In the genomic region with DNA sequence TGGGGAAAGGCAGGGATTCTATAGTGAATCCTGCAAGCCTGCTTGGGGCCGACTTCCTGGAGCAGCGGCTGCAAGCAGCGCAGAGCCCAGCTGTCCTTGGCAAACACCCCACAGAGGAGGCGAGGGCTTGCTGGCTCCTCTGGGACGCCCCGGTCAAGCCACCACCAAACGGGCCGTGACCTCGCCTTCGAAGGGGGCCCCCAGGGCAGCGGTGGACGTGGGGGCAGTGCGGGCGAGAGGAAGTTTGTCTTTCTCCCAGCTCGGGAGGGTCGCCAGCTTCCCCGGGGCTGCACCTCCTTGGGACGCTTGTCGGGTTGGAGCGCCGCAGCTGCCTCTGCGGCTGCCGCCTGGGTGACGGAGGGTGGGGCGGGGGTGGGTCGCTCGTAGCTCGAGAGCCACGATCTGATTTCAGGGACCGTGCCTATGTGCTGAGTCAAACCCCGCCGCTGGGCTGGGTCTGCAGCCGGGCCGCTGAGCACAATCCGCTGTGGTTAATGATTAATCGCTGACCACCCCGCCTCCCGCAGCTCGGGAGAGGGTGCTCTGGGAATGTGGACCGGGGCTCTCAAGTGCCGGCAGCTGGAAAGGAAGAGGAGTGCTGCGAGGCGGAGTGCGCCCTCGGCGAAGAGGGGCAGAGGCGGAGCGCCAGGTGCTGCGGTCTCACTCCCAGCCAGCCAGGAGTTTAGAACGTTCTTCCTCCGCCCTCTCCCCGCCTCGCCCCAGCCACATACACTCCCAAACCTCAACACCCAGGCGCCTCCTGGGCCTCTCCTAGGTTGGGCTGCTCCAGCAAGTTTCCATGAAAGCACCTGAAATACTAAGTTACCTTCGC, we compare ENCODE assay signal across 1 cellular context.
TF ChIP-seq lines count a peak whose summit lies in the region.

A gene (plus strand): TSS at position 726 of the 832 bp plus-strand sequence.

TF ChIP-seq in HepG2, 621 proteins besides CTCF, POLR2A, EP300 and RAD21 (continued from another document and continues in another):
- TF ChIP-seq ZNF772 (CRISPR knock-in tag; IDR thresholded peaks at IDR 0.05): no peak
- TF ChIP-seq, protein P1, sequence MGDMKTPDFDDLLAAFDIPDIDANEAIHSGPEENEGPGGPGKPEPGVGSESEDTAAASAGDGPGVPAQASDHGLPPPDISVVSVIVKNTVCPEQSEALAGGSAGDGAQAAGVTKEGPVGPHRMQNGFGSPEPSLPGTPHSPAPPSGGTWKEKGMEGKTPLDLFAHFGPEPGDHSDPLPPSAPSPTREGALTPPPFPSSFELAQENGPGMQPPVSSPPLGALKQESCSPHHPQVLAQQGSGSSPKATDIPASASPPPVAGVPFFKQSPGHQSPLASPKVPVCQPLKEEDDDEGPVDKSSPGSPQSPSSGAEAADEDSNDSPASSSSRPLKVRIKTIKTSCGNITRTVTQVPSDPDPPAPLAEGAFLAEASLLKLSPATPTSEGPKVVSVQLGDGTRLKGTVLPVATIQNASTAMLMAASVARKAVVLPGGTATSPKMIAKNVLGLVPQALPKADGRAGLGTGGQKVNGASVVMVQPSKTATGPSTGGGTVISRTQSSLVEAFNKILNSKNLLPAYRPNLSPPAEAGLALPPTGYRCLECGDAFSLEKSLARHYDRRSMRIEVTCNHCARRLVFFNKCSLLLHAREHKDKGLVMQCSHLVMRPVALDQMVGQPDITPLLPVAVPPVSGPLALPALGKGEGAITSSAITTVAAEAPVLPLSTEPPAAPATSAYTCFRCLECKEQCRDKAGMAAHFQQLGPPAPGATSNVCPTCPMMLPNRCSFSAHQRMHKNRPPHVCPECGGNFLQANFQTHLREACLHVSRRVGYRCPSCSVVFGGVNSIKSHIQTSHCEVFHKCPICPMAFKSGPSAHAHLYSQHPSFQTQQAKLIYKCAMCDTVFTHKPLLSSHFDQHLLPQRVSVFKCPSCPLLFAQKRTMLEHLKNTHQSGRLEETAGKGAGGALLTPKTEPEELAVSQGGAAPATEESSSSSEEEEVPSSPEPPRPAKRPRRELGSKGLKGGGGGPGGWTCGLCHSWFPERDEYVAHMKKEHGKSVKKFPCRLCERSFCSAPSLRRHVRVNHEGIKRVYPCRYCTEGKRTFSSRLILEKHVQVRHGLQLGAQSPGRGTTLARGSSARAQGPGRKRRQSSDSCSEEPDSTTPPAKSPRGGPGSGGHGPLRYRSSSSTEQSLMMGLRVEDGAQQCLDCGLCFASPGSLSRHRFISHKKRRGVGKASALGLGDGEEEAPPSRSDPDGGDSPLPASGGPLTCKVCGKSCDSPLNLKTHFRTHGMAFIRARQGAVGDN (CRISPR knock-in tag; IDR thresholded peaks at IDR 0.05): peak; percentile 83
- TF ChIP-seq NCOA2 (CRISPR knock-in tag; IDR thresholded peaks at IDR 0.05): peak; percentile 57; the same call in 1 of the 2 replicates
- TF ChIP-seq MLLT10 (CRISPR knock-in tag; IDR thresholded peaks at IDR 0.05): no peak
- no peak for TF ChIP-seq FOXC1 (CRISPR knock-in tag; IDR thresholded peaks at IDR 0.05; ENCODE audit: borderline replicate concordance)
- TF ChIP-seq CHD2 (IDR thresholded peaks at IDR 0.05; ENCODE audit: low read depth, low read length): no peak
- TF ChIP-seq, protein P2, sequence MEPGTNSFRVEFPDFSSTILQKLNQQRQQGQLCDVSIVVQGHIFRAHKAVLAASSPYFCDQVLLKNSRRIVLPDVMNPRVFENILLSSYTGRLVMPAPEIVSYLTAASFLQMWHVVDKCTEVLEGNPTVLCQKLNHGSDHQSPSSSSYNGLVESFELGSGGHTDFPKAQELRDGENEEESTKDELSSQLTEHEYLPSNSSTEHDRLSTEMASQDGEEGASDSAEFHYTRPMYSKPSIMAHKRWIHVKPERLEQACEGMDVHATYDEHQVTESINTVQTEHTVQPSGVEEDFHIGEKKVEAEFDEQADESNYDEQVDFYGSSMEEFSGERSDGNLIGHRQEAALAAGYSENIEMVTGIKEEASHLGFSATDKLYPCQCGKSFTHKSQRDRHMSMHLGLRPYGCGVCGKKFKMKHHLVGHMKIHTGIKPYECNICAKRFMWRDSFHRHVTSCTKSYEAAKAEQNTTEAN (CRISPR knock-in tag; conservative IDR thresholded peaks at IDR 0.05): no peak
- TF ChIP-seq, protein P3, sequence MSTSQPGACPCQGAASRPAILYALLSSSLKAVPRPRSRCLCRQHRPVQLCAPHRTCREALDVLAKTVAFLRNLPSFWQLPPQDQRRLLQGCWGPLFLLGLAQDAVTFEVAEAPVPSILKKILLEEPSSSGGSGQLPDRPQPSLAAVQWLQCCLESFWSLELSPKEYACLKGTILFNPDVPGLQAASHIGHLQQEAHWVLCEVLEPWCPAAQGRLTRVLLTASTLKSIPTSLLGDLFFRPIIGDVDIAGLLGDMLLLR (CRISPR knock-in tag; IDR thresholded peaks at IDR 0.05): no peak
- no peak for TF ChIP-seq FOXK1 (CRISPR knock-in tag; IDR thresholded peaks at IDR 0.05; ENCODE audit: borderline replicate concordance, low read depth)
- TF ChIP-seq ZNF180 (CRISPR knock-in tag; IDR thresholded peaks at IDR 0.05; ENCODE audit: borderline replicate concordance, low read depth): no peak
- no peak for TF ChIP-seq ZBTB1 (CRISPR knock-in tag; IDR thresholded peaks at IDR 0.05; ENCODE audit: borderline replicate concordance)
- no peak for TF ChIP-seq ZIK1 (CRISPR knock-in tag; IDR thresholded peaks at IDR 0.05; ENCODE audit: borderline replicate concordance, low read depth)
- TF ChIP-seq ZNF652 (CRISPR knock-in tag; IDR thresholded peaks at IDR 0.05; ENCODE audit: borderline replicate concordance, low read depth): no peak
- no peak for TF ChIP-seq TGIF2 (CRISPR knock-in tag; IDR thresholded peaks at IDR 0.05)
- TF ChIP-seq, protein P4, sequence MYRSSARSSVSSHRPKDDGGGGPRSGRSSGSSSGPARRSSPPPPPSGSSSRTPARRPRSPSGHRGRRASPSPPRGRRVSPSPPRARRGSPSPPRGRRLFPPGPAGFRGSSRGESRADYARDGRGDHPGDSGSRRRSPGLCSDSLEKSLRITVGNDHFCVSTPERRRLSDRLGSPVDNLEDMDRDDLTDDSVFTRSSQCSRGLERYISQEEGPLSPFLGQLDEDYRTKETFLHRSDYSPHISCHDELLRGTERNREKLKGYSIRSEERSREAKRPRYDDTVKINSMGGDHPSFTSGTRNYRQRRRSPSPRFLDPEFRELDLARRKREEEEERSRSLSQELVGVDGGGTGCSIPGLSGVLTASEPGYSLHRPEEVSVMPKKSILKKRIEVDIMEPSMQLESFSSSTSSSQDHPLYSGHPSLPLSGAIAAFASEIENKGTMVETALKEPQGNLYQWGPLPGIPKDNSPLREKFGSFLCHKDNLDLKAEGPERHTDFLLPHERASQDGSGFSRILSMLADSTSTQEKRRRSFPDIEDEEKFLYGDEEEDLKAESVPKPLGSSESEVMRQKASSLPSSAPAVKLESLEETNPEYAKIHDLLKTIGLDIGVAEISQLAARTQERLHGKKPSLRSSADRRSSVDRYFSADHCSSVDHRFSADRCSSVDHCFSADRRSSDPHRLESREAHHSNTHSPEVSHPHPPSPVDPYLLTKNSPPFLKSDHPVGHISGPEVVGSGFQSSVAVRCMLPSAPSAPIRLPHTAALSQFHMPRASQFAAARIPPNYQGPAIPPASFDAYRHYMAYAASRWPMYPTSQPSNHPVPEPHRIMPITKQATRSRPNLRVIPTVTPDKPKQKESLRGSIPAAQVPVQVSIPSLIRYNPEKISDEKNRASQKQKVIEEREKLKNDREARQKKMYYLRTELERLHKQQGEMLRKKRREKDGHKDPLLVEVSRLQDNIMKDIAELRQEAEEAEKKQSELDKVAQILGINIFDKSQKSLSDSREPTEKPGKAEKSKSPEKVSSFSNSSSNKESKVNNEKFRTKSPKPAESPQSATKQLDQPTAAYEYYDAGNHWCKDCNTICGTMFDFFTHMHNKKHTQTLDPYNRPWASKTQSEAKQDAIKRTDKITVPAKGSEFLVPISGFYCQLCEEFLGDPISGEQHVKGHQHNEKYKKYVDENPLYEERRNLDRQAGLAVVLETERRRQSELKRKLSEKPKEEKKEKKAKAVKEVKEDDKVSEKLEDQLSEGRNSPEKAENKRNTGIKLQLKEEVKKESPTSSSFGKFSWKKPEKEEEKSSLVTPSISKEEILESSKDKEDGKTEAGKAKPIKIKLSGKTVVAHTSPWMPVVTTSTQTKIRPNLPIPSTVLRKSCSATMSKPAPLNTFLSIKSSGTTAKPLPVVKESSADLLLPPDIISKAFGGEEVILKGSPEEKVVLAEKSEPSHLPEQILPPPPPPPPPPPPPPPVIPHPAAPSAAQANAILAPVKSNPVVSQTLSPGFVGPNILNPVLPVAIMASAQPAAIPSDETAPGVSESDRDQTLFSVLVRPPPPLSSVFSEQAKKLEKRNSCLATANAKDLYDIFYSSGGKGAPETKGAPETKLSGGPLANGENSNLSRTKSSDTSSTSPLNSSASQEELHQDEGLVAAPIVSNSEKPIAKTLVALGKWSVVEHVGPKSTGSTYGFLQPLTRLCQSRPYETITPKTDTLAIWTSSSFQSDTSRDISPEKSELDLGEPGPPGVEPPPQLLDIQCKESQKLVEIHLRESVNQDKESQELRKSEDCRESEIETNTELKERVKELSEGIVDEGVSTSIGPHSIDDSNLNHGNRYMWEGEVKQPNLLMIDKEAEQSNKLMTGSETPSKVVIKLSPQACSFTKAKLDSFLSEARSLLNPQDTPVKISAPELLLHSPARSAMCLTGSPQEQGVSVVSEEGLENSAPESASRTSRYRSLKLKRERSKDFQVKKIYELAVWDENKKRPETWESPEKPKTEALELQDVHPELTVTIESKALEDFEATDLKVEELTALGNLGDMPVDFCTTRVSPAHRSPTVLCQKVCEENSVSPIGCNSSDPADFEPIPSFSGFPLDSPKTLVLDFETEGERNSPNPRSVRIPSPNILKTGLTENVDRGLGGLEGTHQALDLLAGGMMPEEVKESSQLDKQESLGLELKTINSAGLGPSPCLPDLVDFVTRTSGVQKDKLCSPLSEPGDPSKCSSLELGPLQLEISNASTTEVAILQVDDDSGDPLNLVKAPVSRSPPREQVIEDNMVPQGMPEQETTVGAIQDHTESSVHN (CRISPR knock-in tag; IDR thresholded peaks at IDR 0.05): no peak
- TF ChIP-seq, protein P5, sequence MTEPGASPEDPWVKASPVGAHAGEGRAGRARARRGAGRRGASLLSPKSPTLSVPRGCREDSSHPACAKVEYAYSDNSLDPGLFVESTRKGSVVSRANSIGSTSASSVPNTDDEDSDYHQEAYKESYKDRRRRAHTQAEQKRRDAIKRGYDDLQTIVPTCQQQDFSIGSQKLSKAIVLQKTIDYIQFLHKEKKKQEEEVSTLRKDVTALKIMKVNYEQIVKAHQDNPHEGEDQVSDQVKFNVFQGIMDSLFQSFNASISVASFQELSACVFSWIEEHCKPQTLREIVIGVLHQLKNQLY (CRISPR knock-in tag; IDR thresholded peaks at IDR 0.05): no peak
- 0 out of 2 replicates have a peak, but pooled peaks have one; percentile 33 for TF ChIP-seq RCOR2 (CRISPR knock-in tag; IDR thresholded peaks at IDR 0.05)
- TF ChIP-seq, protein P6, sequence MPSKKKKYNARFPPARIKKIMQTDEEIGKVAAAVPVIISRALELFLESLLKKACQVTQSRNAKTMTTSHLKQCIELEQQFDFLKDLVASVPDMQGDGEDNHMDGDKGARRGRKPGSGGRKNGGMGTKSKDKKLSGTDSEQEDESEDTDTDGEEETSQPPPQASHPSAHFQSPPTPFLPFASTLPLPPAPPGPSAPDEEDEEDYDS (CRISPR knock-in tag; IDR thresholded peaks at IDR 0.05): 0 out of 2 replicates have a peak, but pooled peaks have one; percentile 24
- TF ChIP-seq GPN1 (CRISPR knock-in tag; IDR thresholded peaks at IDR 0.05; ENCODE audit: borderline replicate concordance): no peak
- peak; percentile 97 for TF ChIP-seq FOSL2 (CRISPR knock-in tag; IDR thresholded peaks at IDR 0.05)
- TF ChIP-seq ZNF777 (CRISPR knock-in tag; IDR thresholded peaks at IDR 0.05): peak; percentile 92
- TF ChIP-seq, protein P7, sequence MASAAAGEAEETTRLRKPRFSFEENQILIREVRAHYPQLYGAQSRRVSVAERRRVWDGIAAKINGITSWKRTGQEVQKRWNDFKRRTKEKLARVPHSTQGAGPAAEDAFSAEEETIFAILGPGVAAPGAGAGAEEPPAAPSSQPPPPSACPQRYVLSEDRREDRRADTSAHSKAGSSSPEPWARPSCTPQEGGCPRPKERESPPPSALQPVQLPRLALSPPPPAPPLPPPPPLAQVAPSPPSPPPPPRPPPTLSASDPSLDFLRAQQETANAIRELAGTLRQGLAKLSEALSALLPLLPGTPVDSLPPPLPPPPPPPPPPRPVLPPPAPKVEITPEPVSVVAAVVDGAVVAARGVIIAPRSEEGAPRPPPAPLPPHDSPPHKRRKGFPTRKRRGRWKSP (CRISPR knock-in tag; IDR thresholded peaks at IDR 0.05): no peak
- TF ChIP-seq, protein P8, sequence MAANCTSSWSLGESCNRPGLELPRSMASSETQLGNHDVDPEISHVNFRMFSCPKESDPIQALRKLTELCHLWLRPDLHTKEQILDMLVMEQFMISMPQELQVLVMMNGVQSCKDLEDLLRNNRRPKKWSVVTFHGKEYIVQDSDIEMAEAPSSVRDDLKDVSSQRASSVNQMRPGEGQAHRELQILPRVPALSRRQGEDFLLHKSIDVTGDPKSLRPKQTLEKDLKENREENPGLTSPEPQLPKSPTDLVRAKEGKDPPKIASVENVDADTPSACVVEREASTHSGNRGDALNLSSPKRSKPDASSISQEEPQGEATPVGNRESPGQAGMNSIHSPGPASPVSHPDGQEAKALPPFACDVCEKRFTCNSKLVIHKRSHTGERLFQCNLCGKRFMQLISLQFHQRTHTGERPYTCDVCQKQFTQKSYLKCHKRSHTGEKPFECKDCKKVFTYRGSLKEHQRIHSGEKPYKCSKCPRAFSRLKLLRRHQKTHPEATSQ (CRISPR knock-in tag; IDR thresholded peaks at IDR 0.05; ENCODE audit: borderline replicate concordance): peak; percentile 52; the same call in 1 of the 2 replicates
- TF ChIP-seq FOXA3 (CRISPR knock-in tag; IDR thresholded peaks at IDR 0.05): peak; percentile 47
- no peak for TF ChIP-seq ZNF841 (CRISPR knock-in tag; IDR thresholded peaks at IDR 0.05; ENCODE audit: borderline replicate concordance)
- 0 out of 2 replicates have a peak, but pooled peaks have one; percentile 49 for TF ChIP-seq ZMAT3 (CRISPR knock-in tag; conservative IDR thresholded peaks at IDR 0.05)
- TF ChIP-seq SP5 (CRISPR knock-in tag; IDR thresholded peaks at IDR 0.05; ENCODE audit: borderline replicate concordance, low read depth): peak; percentile 66; the same call in 1 of the 2 replicates
- no peak for TF ChIP-seq ZNF713 (CRISPR knock-in tag; IDR thresholded peaks at IDR 0.05)
- TF ChIP-seq, protein P9, sequence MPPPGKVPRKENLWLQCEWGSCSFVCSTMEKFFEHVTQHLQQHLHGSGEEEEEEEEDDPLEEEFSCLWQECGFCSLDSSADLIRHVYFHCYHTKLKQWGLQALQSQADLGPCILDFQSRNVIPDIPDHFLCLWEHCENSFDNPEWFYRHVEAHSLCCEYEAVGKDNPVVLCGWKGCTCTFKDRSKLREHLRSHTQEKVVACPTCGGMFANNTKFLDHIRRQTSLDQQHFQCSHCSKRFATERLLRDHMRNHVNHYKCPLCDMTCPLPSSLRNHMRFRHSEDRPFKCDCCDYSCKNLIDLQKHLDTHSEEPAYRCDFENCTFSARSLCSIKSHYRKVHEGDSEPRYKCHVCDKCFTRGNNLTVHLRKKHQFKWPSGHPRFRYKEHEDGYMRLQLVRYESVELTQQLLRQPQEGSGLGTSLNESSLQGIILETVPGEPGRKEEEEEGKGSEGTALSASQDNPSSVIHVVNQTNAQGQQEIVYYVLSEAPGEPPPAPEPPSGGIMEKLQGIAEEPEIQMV (CRISPR knock-in tag; IDR thresholded peaks at IDR 0.05; ENCODE audit: low read depth): no peak
- TF ChIP-seq NFE2L2 (IDR thresholded peaks at IDR 0.05; ENCODE audit: low read length): no peak
- TF ChIP-seq SKI (IDR thresholded peaks at IDR 0.05; ENCODE audit: partially characterized antibody): no peak
- TF ChIP-seq, protein P10, sequence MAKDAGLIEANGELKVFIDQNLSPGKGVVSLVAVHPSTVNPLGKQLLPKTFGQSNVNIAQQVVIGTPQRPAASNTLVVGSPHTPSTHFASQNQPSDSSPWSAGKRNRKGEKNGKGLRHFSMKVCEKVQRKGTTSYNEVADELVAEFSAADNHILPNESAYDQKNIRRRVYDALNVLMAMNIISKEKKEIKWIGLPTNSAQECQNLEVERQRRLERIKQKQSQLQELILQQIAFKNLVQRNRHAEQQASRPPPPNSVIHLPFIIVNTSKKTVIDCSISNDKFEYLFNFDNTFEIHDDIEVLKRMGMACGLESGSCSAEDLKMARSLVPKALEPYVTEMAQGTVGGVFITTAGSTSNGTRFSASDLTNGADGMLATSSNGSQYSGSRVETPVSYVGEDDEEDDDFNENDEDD (CRISPR knock-in tag; IDR thresholded peaks at IDR 0.05; ENCODE audit: borderline replicate concordance): peak; percentile 63; the same call in 1 of the 2 replicates
